ENCODE assay signal across 26 cellular contexts in the genomic region with DNA sequence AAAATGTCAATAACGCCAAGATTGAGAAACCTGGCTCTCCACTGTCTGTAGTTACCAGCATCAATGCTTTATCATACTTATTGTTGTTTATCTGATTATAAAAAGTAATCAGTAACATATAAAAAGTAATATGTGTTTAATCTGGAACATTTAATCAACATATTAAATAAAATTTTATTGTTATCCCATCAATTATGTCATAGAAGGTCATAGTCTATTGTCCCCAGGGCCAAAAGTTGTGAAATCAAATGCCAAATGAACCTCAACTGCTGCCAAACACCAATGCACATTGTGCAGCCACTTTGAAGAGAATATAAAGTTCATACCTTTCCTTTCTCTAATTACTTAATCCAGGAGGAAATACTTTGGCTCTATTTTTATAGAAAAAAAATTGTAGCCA.
"Had no signal": no experiment of that assay in that cellular context is flagged by ENCODE, and none has a peak within 500 bp of the region (broad histone marks: within the 10 kb centered on the region; RNA-seq: fewer than 3 reads in every experiment).

No MANE protein-coding gene starts in this region.

- DNase-seq: dermis blood vessel endothelial cell; effector memory CD4-positive, alpha-beta T cell; esophagus squamous epithelium; gastrocnemius medialis; head of caudate nucleus; left ventricle myocardium superior; lower lobe of right lung; naive thymus-derived CD4-positive, alpha-beta T cell; posterior cingulate gyrus; psoas muscle; retina; right lobe of liver; stimulated activated CD4-positive, alpha-beta T cell treated with anti-CD3 and anti-CD28 coated beads, Interleukin-12 subunit alpha, Interleukin-12 subunit beta, amount 100 ng/mL, for 4 hours; stimulated activated CD4-positive, alpha-beta T cell treated with anti-CD3 and anti-CD28 coated beads, Interleukin-1b, Interleukin-23, amount 100 ng/mL, for 48 hours; stimulated activated CD4-positive, alpha-beta T cell treated with anti-CD3 and anti-CD28 coated beads, Interleukin-4, amount 100 ng/mL, for 1 hour; stimulated activated CD8-positive, alpha-beta memory T cell treated with anti-CD3 and anti-CD28 coated beads, Interleukin-4, amount 100 ng/mL, for 48 hours; stimulated activated naive CD4-positive, alpha-beta T cell; stimulated activated naive CD8-positive, alpha-beta T cell treated with anti-CD3 and anti-CD28 coated beads, Interleukin-15, amount 100 ng/mL, for 72 hours; transverse colon; upper lobe of right lung; uterus had no signal

- FAIRE-seq: keratinocyte had no signal

- H3K4me1 ChIP-seq: esophagus squamous epithelium, gastrocnemius medialis, lower lobe of right lung, psoas muscle, right lobe of liver, suprapubic skin, upper lobe of right lung, uterus had no signal

- H3K27me3 ChIP-seq: esophagus squamous epithelium, gastrocnemius medialis, neural progenitor cell, right lobe of liver, suprapubic skin, transverse colon, upper lobe of right lung, uterus had no signal

- H3K9me3 ChIP-seq: suprapubic skin, uterus had no signal

- ATAC-seq: gastrocnemius medialis; left ventricle myocardium superior; lower lobe of right lung; naive thymus-derived CD4-positive, alpha-beta T cell; psoas muscle; stimulated activated naive CD8-positive, alpha-beta T cell treated with anti-CD3 and anti-CD28 coated beads, Interleukin-15, amount 100 ng/mL, for 72 hours; upper lobe of right lung had no signal

- H3K36me3 ChIP-seq: esophagus squamous epithelium, gastrocnemius medialis, lower lobe of right lung, neural progenitor cell, right lobe of liver, suprapubic skin, transverse colon, upper lobe of right lung, uterus had no signal

- H3K27ac ChIP-seq: esophagus squamous epithelium, gastrocnemius medialis, lower lobe of right lung, neural progenitor cell, psoas muscle, right lobe of liver, suprapubic skin, transverse colon, upper lobe of right lung, uterus had no signal

- H3K4me3 ChIP-seq: coronary artery, esophagus squamous epithelium, gastrocnemius medialis, lower lobe of right lung, neural progenitor cell, psoas muscle, right lobe of liver, smooth muscle cell, suprapubic skin, transverse colon, upper lobe of right lung, uterus had no signal
